In genomic region chr5:35656721-35657120, GRCh38 we compare ENCODE assay signal across 28 cellular contexts. TPM values are rescaled to one million over a fixed set of nuclear protein-coding genes. Genes with fewer than 3 reads are reported as not detected.
A peak's percentile ranks its signal among the peaks of the same experiment; 100 is the strongest.
DNase-seq lines count a peak whose midpoint lies in the region; ATAC-seq, FAIRE-seq and TF ChIP-seq lines count a peak whose summit lies in the region.
"Had no signal": no experiment of that assay in that cellular context is flagged by ENCODE, and none has a peak within 500 bp of the region (broad histone marks: within the 10 kb centered on the region; RNA-seq: fewer than 3 reads in every experiment).

No MANE protein-coding gene starts in this region.

- no peaks in the 10 kb centered on the region for H3K27me3 ChIP-seq in AG04450 (ENCODE audit: control insufficient read depth, insufficient read depth, low read length)
- H3K27me3 ChIP-seq in H1 (replicated peaks in 1 of 4; ENCODE audit: control insufficient read depth in 3 of 4, extremely low read depth in 1 of 4, insufficient read depth in 3 of 4, low read length in 3 of 4) = no peaks in the 10 kb centered on the region
- H3K27me3 ChIP-seq in mesenchymal stem cell (ENCODE audit: control insufficient read depth in 1 of 2, insufficient read depth in 1 of 2, low read length in 2 of 2) = no peaks in the 10 kb centered on the region
- no peaks in the 10 kb centered on the region for H3K27me3 ChIP-seq in Caco-2 (replicated peaks; ENCODE audit: control insufficient read depth, insufficient read depth, low read length)
- H3K27me3 ChIP-seq: hepatocyte, pancreas, right atrium auricular region, SJSA1, upper lobe of left lung had no signal

- peak; percentile 33 for DNase-seq in AG04450 (ENCODE audit: low read depth, low spot score)
- peak; percentile 13 for DNase-seq in HCEC 1CT
- DNase-seq in H1 (ENCODE audit: low read depth in 1 of 2, low spot score in 2 of 2) = no peak
- DNase-seq in mesenchymal stem cell = peak; percentile 20
- no peak for DNase-seq in Caco-2
- no peak for DNase-seq in left ventricle myocardium superior
- DNase-seq in activated CD4-positive, alpha-beta T cell treated with anti-CD3 and anti-CD28 coated beads, Interleukin-2, amount 10 ng/mL, durations not matched to agents 7 days and 5 days = no peak
- DNase-seq: activated CD4-positive, alpha-beta T cell treated with anti-CD3 and anti-CD28 coated beads, Interleukin-2, amount 50 U/mL, for 4 hours; activated CD8-positive, alpha-beta memory T cell treated with anti-CD3 and anti-CD28 coated beads, Interleukin-2, amount 50 U/mL, for 48 hours; activated naive CD8-positive, alpha-beta T cell treated with anti-CD3 and anti-CD28 coated beads, Interleukin-2, amount 50 U/mL, for 24 hours; NCI-H1436 treated with DMSO at 0.1 percent for 48 hours; NCI-H524; pancreas; stimulated activated CD4-positive, alpha-beta T cell treated with anti-CD3 and anti-CD28 coated beads, Interleukin-15, amount 100 ng/mL, for 24 hours; stimulated activated CD8-positive, alpha-beta memory T cell treated with anti-CD3 and anti-CD28 coated beads, Interleukin-4, amount 100 ng/mL, for 48 hours; upper lobe of left lung had no signal

- H3K4ac ChIP-seq in H1 (replicated peaks; ENCODE audit: insufficient read length, low read depth, low read length) (no peak overlapping the region), mesenchymal stem cell (ENCODE audit: low read depth in 1 of 2, low read length in 2 of 2) (no peak overlapping the region)

- no peak overlapping the region for H3K9ac ChIP-seq in H1 (replicated peaks in 1 of 4; ENCODE audit: extremely low read depth in 1 of 4, low read depth in 3 of 4, low read length in 3 of 4)
- H3K9ac ChIP-seq in mesenchymal stem cell (ENCODE audit: low read length) = no peak overlapping the region
- H3K9ac ChIP-seq: KMS-11 had no signal

- no peaks in the 10 kb centered on the region for H3K9me3 Mint-ChIP-seq in Caco-2 (ENCODE audit: unreplicated experiment)
- H3K9me3 Mint-ChIP-seq in activated CD4-positive, alpha-beta T cell treated with anti-CD3 and anti-CD28 coated beads, Interleukin-2, amount 10 ng/mL, durations not matched to agents 7 days and 5 days = peaks cover under 1% of the 10 kb centered on the region
- H3K9me3 Mint-ChIP-seq: activated naive CD8-positive, alpha-beta T cell treated with anti-CD3 and anti-CD28 coated beads, Interleukin-2, amount 50 U/mL, for 24 hours had no signal

- H4K5ac ChIP-seq in H1 (ENCODE audit: insufficient read length, low read depth, low read length) = no peak overlapping the region

- H3K4me1 ChIP-seq in H1 (replicated peaks in 1 of 4; ENCODE audit: control insufficient read depth in 3 of 4, insufficient read depth in 4 of 4, low read length in 3 of 4) = peaks cover 0 to 3% (median 0%) of the 10 kb centered on the region in 4 experiments; a peak in 3 of 7 replicates
- H3K4me1 ChIP-seq in mesenchymal stem cell (ENCODE audit: control insufficient read depth, insufficient read depth, low read depth, low read length) = no peaks in the 10 kb centered on the region
- H3K4me1 ChIP-seq in Caco-2 = no peaks in the 10 kb centered on the region
- H3K4me1 ChIP-seq: A549, right atrium auricular region, SJSA1, upper lobe of left lung had no signal

- H3K27ac ChIP-seq in AG04450 (ENCODE audit: low read depth, low read length) (no peak overlapping the region), H1 (ENCODE audit: low read depth, low read length) (no peak overlapping the region), mesenchymal stem cell (ENCODE audit: low read length, poor library complexity, severe bottlenecking) (no peak overlapping the region)
- H3K27ac ChIP-seq: A549, C4-2B, coronary artery, hepatocyte, KMS-11, pancreas, right atrium auricular region, SJSA1, upper lobe of left lung had no signal

- H2BK5ac ChIP-seq in H1 (ENCODE audit: low read depth, low read length) (no peak overlapping the region), mesenchymal stem cell (ENCODE audit: low read depth, low read length, poor library complexity, severe bottlenecking) (no peak overlapping the region)

- no peak for TF ChIP-seq EP300 in H1 (IDR thresholded peaks at IDR 0.05; ENCODE audit: borderline replicate concordance in 1 of 2, low read depth in 2 of 2, low read length in 2 of 2)

- CTCF ChIA-PET in AG04450 (lab: Charles Lee) = interaction anchor here (1.0 to 8.7 kb wide), 2 partner anchors 39 to 267 kb away, joined by 3 to 254 read pairs; partner anchors contain the start of gene SPEF2
- CTCF ChIA-PET in H1 (lab: Charles Lee; ENCODE audit: partially characterized antibody) = interaction anchor here (0.9 to 1.1 kb wide), 2 partner anchors 119 to 270 kb away, joined by 3 to 4 read pairs; no protein-coding TSS in a partner anchor
- CTCF ChIA-PET in Caco-2 (lab: Charles Lee) = no interaction called here
- CTCF ChIA-PET in activated CD4-positive, alpha-beta T cell treated with anti-CD3 and anti-CD28 coated beads, Interleukin-2, amount 10 ng/mL, durations not matched to agents 7 days and 5 days (lab: Charles Lee) = interaction anchor here (0.6 kb wide), 1 partner anchor 77 kb away, joined by 4 read pairs; no protein-coding TSS in a partner anchor

- H3K27me3 Mint-ChIP-seq in Caco-2 (ENCODE audit: insufficient read depth, unreplicated experiment) = peaks cover 3% of the 10 kb centered on the region
- no peaks in the 10 kb centered on the region for H3K27me3 Mint-ChIP-seq in activated CD4-positive, alpha-beta T cell treated with anti-CD3 and anti-CD28 coated beads, Interleukin-2, amount 10 ng/mL, durations not matched to agents 7 days and 5 days
- H3K27me3 Mint-ChIP-seq: activated naive CD8-positive, alpha-beta T cell treated with anti-CD3 and anti-CD28 coated beads, Interleukin-2, amount 50 U/mL, for 24 hours had no signal

- H3K79me1 ChIP-seq in H1 (ENCODE audit: low read depth, low read length) (no peaks in the 10 kb centered on the region), mesenchymal stem cell (replicated peaks; ENCODE audit: low read length, poor library complexity, severe bottlenecking) (no peaks in the 10 kb centered on the region)

- H2BK12ac ChIP-seq in H1 (ENCODE audit: low read depth, low read length) (no peak overlapping the region), mesenchymal stem cell (ENCODE audit: low read length in 2 of 2) (no peak overlapping the region)

- intact Hi-C loops in Caco-2 (cut with micrococcal nuclease; ENCODE audit: unreplicated experiment) = no loop called here
- intact Hi-C loops in left ventricle myocardium superior (cut with micrococcal nuclease) = no loop called here

- no peak for TF ChIP-seq POLR2A in H1 (IDR thresholded peaks at IDR 0.05; ENCODE audit: control extremely low read depth in 1 of 2, low read depth in 2 of 2, low read length in 2 of 2)

- H3K4me1 Mint-ChIP-seq in Caco-2 (ENCODE audit: low read depth, unreplicated experiment) = no peaks in the 10 kb centered on the region
- H3K4me1 Mint-ChIP-seq in activated CD4-positive, alpha-beta T cell treated with anti-CD3 and anti-CD28 coated beads, Interleukin-2, amount 10 ng/mL, durations not matched to agents 7 days and 5 days = peaks cover 32% of the 10 kb centered on the region

- H3K9me3 ChIP-seq in AG04450 (ENCODE audit: control insufficient read depth, insufficient read depth, low read length) (no peaks in the 10 kb centered on the region), H1 (ENCODE audit: insufficient read depth in 2 of 2, low read depth in 1 of 2, low read length in 1 of 2) (no peaks in the 10 kb centered on the region), mesenchymal stem cell (ENCODE audit: control insufficient read depth, low read length) (no peaks in the 10 kb centered on the region), Caco-2 (no peaks in the 10 kb centered on the region)
- H3K9me3 ChIP-seq: A549, pancreas, right atrium auricular region, SJSA1, upper lobe of left lung had no signal

- H3K36me3 ChIP-seq in H1 (ENCODE audit: control insufficient read depth in 2 of 4, insufficient read depth in 4 of 4, low read length in 3 of 4) (no peaks in the 10 kb centered on the region), mesenchymal stem cell (ENCODE audit: control insufficient read depth in 1 of 2, insufficient read depth in 2 of 2, low read depth in 1 of 2, low read length in 2 of 2) (no peaks in the 10 kb centered on the region), Caco-2 (ENCODE audit: control insufficient read depth, insufficient read depth, low read length) (no peaks in the 10 kb centered on the region)
- H3K36me3 ChIP-seq: pancreas, right atrium auricular region, SJSA1, upper lobe of left lung had no signal

- no peak overlapping the region for H2AFZ ChIP-seq in H1 (ENCODE audit: low read length)
- H2AFZ ChIP-seq in mesenchymal stem cell (ENCODE audit: low read depth, low read length) = no peak overlapping the region
- H2AFZ ChIP-seq: hepatocyte had no signal

- H3K4me2 ChIP-seq in H1 (ENCODE audit: insufficient read depth in 1 of 2, low read depth in 2 of 2, low read length in 2 of 2) (no peak overlapping the region), mesenchymal stem cell (ENCODE audit: low read length, poor library complexity, severe bottlenecking) (no peak overlapping the region)
- H3K4me2 ChIP-seq: A549, hepatocyte, KMS-11 had no signal

- POLR2A ChIA-PET in AG04450 (lab: Yijun Ruan, JAX) (no interaction called here), H1 (lab: Charles Lee; ENCODE audit: partially characterized antibody) (no interaction called here), Caco-2 (lab: Charles Lee) (no interaction called here)
- POLR2A ChIA-PET in activated CD4-positive, alpha-beta T cell treated with anti-CD3 and anti-CD28 coated beads, Interleukin-2, amount 10 ng/mL, durations not matched to agents 7 days and 5 days (lab: Charles Lee) = no interaction called here

- no peak overlapping the region for H3K23ac ChIP-seq in H1 (ENCODE audit: insufficient read length)
- no peak overlapping the region for H3K23ac ChIP-seq in mesenchymal stem cell (ENCODE audit: low read length in 2 of 2)

- no peak overlapping the region for H2BK20ac ChIP-seq in H1 (ENCODE audit: low read length)

- no peaks in the 10 kb centered on the region for H3K36me3 Mint-ChIP-seq in Caco-2 (ENCODE audit: insufficient read depth, unreplicated experiment)
- H3K36me3 Mint-ChIP-seq in activated CD4-positive, alpha-beta T cell treated with anti-CD3 and anti-CD28 coated beads, Interleukin-2, amount 10 ng/mL, durations not matched to agents 7 days and 5 days (ENCODE audit: low read depth) = peaks cover 2% of the 10 kb centered on the region

- H3K27ac Mint-ChIP-seq in Caco-2 (ENCODE audit: unreplicated experiment) = no peak overlapping the region
- no peak overlapping the region for H3K27ac Mint-ChIP-seq in activated CD4-positive, alpha-beta T cell treated with anti-CD3 and anti-CD28 coated beads, Interleukin-2, amount 10 ng/mL, durations not matched to agents 7 days and 5 days
- H3K27ac Mint-ChIP-seq: activated naive CD8-positive, alpha-beta T cell treated with anti-CD3 and anti-CD28 coated beads, Interleukin-2, amount 50 U/mL, for 24 hours had no signal

- TF ChIP-seq CTCF in AG04450 (IDR thresholded peaks at IDR 0.05; ENCODE audit: low read depth, low read length) = no peak
- TF ChIP-seq CTCF in H1 (IDR thresholded peaks at IDR 0.05; ENCODE audit: control extremely low read depth in 1 of 3, insufficient read depth in 1 of 3, low read depth in 1 of 3, low read length in 3 of 3) = no peak
- no peak for TF ChIP-seq CTCF in Caco-2 (IDR thresholded peaks at IDR 0.05; ENCODE audit: insufficient read depth in 1 of 2, low read depth in 1 of 2, low read length in 1 of 2, severe bottlenecking in 1 of 2, unreplicated experiment in 1 of 2)

- H3K79me2 ChIP-seq in H1 (ENCODE audit: control insufficient read depth in 1 of 2, insufficient read depth in 2 of 2, low read length in 2 of 2) = no peaks in the 10 kb centered on the region
- H3K79me2 ChIP-seq: hepatocyte had no signal

- H2BK15ac ChIP-seq in H1 (ENCODE audit: low read length) (no peak overlapping the region), mesenchymal stem cell (ENCODE audit: low read depth, poor library complexity, severe bottlenecking) (no peak overlapping the region)

- H4K91ac ChIP-seq in H1 (replicated peaks; ENCODE audit: insufficient read length, low read length) (no peak overlapping the region), mesenchymal stem cell (ENCODE audit: low read length) (no peak overlapping the region)

- no peak overlapping the region for H3K14ac ChIP-seq in H1 (ENCODE audit: insufficient read length)
- H3K14ac ChIP-seq in mesenchymal stem cell (ENCODE audit: low read length in 2 of 2) = no peak overlapping the region

- no peak overlapping the region for H3K4me3 Mint-ChIP-seq in Caco-2 (ENCODE audit: unreplicated experiment)
- no peak overlapping the region for H3K4me3 Mint-ChIP-seq in activated CD4-positive, alpha-beta T cell treated with anti-CD3 and anti-CD28 coated beads, Interleukin-2, amount 10 ng/mL, durations not matched to agents 7 days and 5 days
- H3K4me3 Mint-ChIP-seq: activated naive CD8-positive, alpha-beta T cell treated with anti-CD3 and anti-CD28 coated beads, Interleukin-2, amount 50 U/mL, for 24 hours had no signal

- H2BK120ac ChIP-seq in H1 (replicated peaks; ENCODE audit: low read depth, low read length) (no peak overlapping the region), mesenchymal stem cell (ENCODE audit: low read depth, low read length) (no peak overlapping the region)

- H3K23me2 ChIP-seq in H1 (ENCODE audit: low read depth, low read length) = no peaks in the 10 kb centered on the region

- H4K8ac ChIP-seq in H1 (ENCODE audit: extremely low read depth, insufficient read depth, low read length) (no peak overlapping the region), mesenchymal stem cell (ENCODE audit: low read length) (no peak overlapping the region)

- H3K4me3 ChIP-seq in AG04450 (ENCODE audit: low read depth, low read length) (no peak overlapping the region), H1 (ENCODE audit: extremely low read depth in 1 of 4, insufficient read depth in 2 of 4, low read depth in 3 of 4, low read length in 4 of 4) (no peak overlapping the region), mesenchymal stem cell (ENCODE audit: insufficient read depth in 1 of 2, low read depth in 1 of 2, low read length in 2 of 2) (no peak overlapping the region), Caco-2 (ENCODE audit: low read depth, low read length) (no peak overlapping the region)
- H3K4me3 ChIP-seq: A549, coronary artery, hepatocyte, lung, pancreas, right atrium auricular region, SJSA1, upper lobe of left lung had no signal

- BruUV-seq in Caco-2 (replicated peaks; lab: Mats Ljungman, UMichigan) = no TSS peak

- peak; percentile 57 for FAIRE-seq in H1 (lab: Jason Lieb, UNC)
- FAIRE-seq: A549, D721Med, endometrium, GM18507, pancreas had no signal

- TF ChIP-seq RAD21 in H1 (IDR thresholded peaks at IDR 0.05 in 1 of 2, conservative IDR thresholded peaks at IDR 0.05 in 1 of 2; ENCODE audit: low read depth in 2 of 2, low read length in 2 of 2) = no peak

- no peak overlapping the region for H3K18ac ChIP-seq in H1 (ENCODE audit: extremely low read depth, low read length)
- no peak overlapping the region for H3K18ac ChIP-seq in mesenchymal stem cell (ENCODE audit: low read depth in 1 of 2, low read length in 2 of 2)

- ATAC-seq in left ventricle myocardium superior (no peak), GM18498 (IDR thresholded peaks at IDR 0.05; ENCODE audit: unreplicated experiment) (no peak)
- ATAC-seq: A549; activated naive CD8-positive, alpha-beta T cell treated with anti-CD3 and anti-CD28 coated beads, Interleukin-2, amount 50 U/mL, for 24 hours; pancreas had no signal

- no peak overlapping the region for H3K56ac ChIP-seq in H1 (replicated peaks; ENCODE audit: insufficient read length, low read depth, low read length)

- H2AK5ac ChIP-seq in H1 (ENCODE audit: low read depth, low read length) (no peak overlapping the region), mesenchymal stem cell (ENCODE audit: low read length, severe bottlenecking) (no peak overlapping the region)

- no peaks in the 10 kb centered on the region for H4K20me1 ChIP-seq in H1 (replicated peaks in 1 of 2; ENCODE audit: control insufficient read depth in 1 of 2, insufficient read depth in 2 of 2, low read length in 2 of 2)

RNA-seq across cellular contexts. Expression of gene SPEF2, which starts 39.1 kb away (rescaled TPM):
- polyA plus RNA-seq in AG04450 (2011; rRNA removed) (2.3 and 4.2 TPM in 2 replicates), H1 (2011; rRNA removed) (0.14 and 0.47 TPM in 2 replicates)
- 1.5 and 1.7 TPM in 2 replicates for polyA minus RNA-seq in AG04450 (2011; rRNA and poly(A)+ RNA removed)
- total RNA-seq in H1 (2021; fragmentation: NEBNext Ultra II Directional; extraction: Animal tissue kit (Norgen Biotek cat#: 25700)) = 0.73 and 1.3 TPM in 2 replicates
- 0.18 TPM for polyA plus RNA-seq in H1 (2011; cell fraction: cytosol; rRNA removed)
- 0.17 TPM for polyA plus RNA-seq in H1 (2011; cell fraction: nucleus; rRNA removed)
- 0.21 to 0.57 TPM (median 0.28 TPM) in 3 of 4 replicates, not detected in the other for polyA plus RNA-seq in H1 (2012, experiment 1 of 2)
- polyA plus RNA-seq in H1 (2012, experiment 2 of 2) = not detected
- polyA plus RNA-seq in H1 (2013, experiment 1 of 2) = 0.30 TPM
- 0.52 TPM for polyA plus RNA-seq in H1 (2013, experiment 2 of 2)
- 0.12 and 0.82 TPM in 2 replicates for polyA minus RNA-seq in H1 (2011; rRNA and poly(A)+ RNA removed)
- polyA minus RNA-seq in H1 (2011; cell fraction: cytosol; rRNA and poly(A)+ RNA removed) = not detected
- 1.1 TPM for polyA minus RNA-seq in H1 (2011; cell fraction: nucleus; rRNA and poly(A)+ RNA removed)
- 1.5 TPM for polyA plus RNA-seq in mesenchymal stem cell (2013, experiment 1 of 2)
- polyA plus RNA-seq in mesenchymal stem cell (2013, experiment 2 of 2) = 1.2 TPM
- total RNA-seq in Caco-2 (2022) (2.1 and 4.0 TPM in 2 replicates), left ventricle myocardium superior (2.7 TPM)
- 1 to 10 TPM; 5.9 to 9.1 TPM for total RNA-seq in activated CD4-positive, alpha-beta T cell treated with anti-CD3 and anti-CD28 coated beads, Interleukin-2, amount 10 ng/mL, durations not matched to agents 7 days and 5 days
- total RNA-seq: SJSA1 had no signal

Comparison
In these comparisons a context has a peak if more than half of its experiments do, and no peak if none do; other contexts are left out.
1. DNase-seq: peak in AG04450 (single experiment), HCEC 1CT (single experiment) and mesenchymal stem cell (single experiment); none in H1 (0 of 2), Caco-2 (0 of 2), left ventricle myocardium superior (single experiment) and activated CD4-positive, alpha-beta T cell treated with anti-CD3 and anti-CD28 coated beads, Interleukin-2, amount 10 ng/mL, durations not matched to agents 7 days and 5 days (single experiment).